13 cellular contexts compared by ENCODE assay signal in the genomic region with DNA sequence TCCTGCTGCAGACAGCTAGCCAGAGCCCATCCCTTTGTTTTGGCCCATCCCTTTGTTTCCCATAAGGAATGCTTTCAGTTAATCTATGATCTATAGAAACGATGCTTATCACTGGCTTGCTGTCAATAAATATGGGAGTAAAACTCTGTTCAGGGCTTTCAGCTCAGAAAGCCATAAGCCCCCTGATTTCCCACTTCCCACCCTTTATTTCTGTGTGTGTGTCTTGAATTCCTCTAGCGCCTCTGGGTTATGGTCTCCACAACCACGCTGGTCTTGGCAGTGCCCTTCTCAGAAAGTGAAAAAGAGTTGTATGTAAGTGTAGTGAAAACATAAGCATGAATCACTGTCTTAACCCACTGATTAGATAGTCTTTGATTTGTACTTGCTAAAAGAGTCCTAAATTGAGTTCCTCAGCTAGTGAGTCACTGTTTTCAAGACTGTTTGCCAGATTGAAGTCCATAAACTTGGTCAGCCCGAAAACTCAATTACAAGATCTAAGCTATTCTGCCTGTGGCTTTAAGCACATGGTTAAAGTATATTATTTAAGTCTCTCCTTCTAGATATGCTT. TPM values are rescaled to one million over a fixed set of nuclear protein-coding genes. Genes with fewer than 3 reads are reported as not detected.
DNase-seq lines count a peak whose midpoint lies in the region; ATAC-seq, FAIRE-seq and TF ChIP-seq lines count a peak whose summit lies in the region.
"Had no signal": no experiment of that assay in that cellular context is flagged by ENCODE, and none has a peak within 500 bp of the region (broad histone marks: within the 10 kb centered on the region; RNA-seq: fewer than 3 reads in every experiment).

No MANE protein-coding gene starts in this region.

- H3K27ac ChIP-seq in MM.1S (ENCODE audit: low read length), result peak overlapping the region; percentile 28; the same call in 1 of the 2 replicates
- H3K27ac ChIP-seq in psoas muscle, result no peak overlapping the region
- H3K27ac ChIP-seq: thoracic aorta had no signal

- H3F3A ChIP-seq in MM.1S (ENCODE audit: insufficient read depth, low read length), result 0 out of 2 replicates have a peak, but pooled peaks cover 3% of the 10 kb centered on the region

- H4K20me1 ChIP-seq in MM.1S (ENCODE audit: insufficient read depth, low read length), result no peaks in the 10 kb centered on the region

- H3K4me1 Mint-ChIP-seq in endothelial cell (ENCODE audit: unreplicated experiment), result peaks cover 11% of the 10 kb centered on the region

- no peak overlapping the region for H2AFZ ChIP-seq in MM.1S (ENCODE audit: low read length)

- H3K36me3 ChIP-seq in MM.1S (replicated peaks; ENCODE audit: insufficient read depth, low read length) (no peaks in the 10 kb centered on the region), psoas muscle (ENCODE audit: insufficient read depth in 1 of 2, low read depth in 1 of 2) (no peaks in the 10 kb centered on the region)
- H3K36me3 ChIP-seq: thoracic aorta had no signal

- H3K4me1 ChIP-seq in MM.1S (ENCODE audit: low read length) (peaks cover 12% of the 10 kb centered on the region), psoas muscle (no peaks in the 10 kb centered on the region)

- H3K9me3 Mint-ChIP-seq in endothelial cell (ENCODE audit: unreplicated experiment), result peaks cover 17% of the 10 kb centered on the region

- no peak for TF ChIP-seq POLR2A in GM12892 (IDR thresholded peaks at IDR 0.05; ENCODE audit: low read depth, low read length)

- DNase-seq in GM12892 (ENCODE audit: insufficient read length), result no peak
- DNase-seq in MM.1S, result peak; percentile 45
- DNase-seq in endothelial cell (ENCODE audit: low spot score), result no peak
- peak; percentile 35 for DNase-seq in non-pigmented ciliary epithelial cell (ENCODE audit: low read depth)
- no peak for DNase-seq in NCI-H1092 (lab: John Stamatoyannopoulos, UW)
- no peak for DNase-seq in NCI-H82 (lab: John Stamatoyannopoulos, UW)
- DNase-seq in psoas muscle, result no peak
- DNase-seq: amniotic stem cell; effector CD4-positive, alpha-beta T cell; hippocampal formation; NCI-H187 treated with DMSO at 0.1 percent for 48 hours had no signal

- peak; percentile 42 for FAIRE-seq in GM12892 (lab: Jason Lieb, UNC)

- ATAC-seq in GM18858 (IDR thresholded peaks at IDR 0.05; ENCODE audit: unreplicated experiment) (no peak), psoas muscle (no peak)

- H3K9ac ChIP-seq in MM.1S (ENCODE audit: low read length), result no peak overlapping the region

- no peaks in the 10 kb centered on the region for H3K9me2 ChIP-seq in MM.1S (replicated peaks; ENCODE audit: insufficient read depth, low read length)

- H3K4me3 ChIP-seq in MM.1S (ENCODE audit: low read length), result no peak overlapping the region
- H3K4me3 ChIP-seq in psoas muscle, result no peak overlapping the region
- H3K4me3 ChIP-seq: thoracic aorta had no signal

- H3K79me2 ChIP-seq in MM.1S (ENCODE audit: low read length), result no peaks in the 10 kb centered on the region

- peak overlapping the region; percentile 28; the same call in 1 of the 2 replicates for H3K4me2 ChIP-seq in MM.1S (ENCODE audit: low read depth, low read length)

- no peak for TF ChIP-seq CTCF in MM.1S (IDR thresholded peaks at IDR 0.05; ENCODE audit: low read length)
- TF ChIP-seq CTCF in endothelial cell (IDR thresholded peaks at IDR 0.05; ENCODE audit: unreplicated experiment), result no peak
- no peak for TF ChIP-seq CTCF in psoas muscle (IDR thresholded peaks at IDR 0.05)

- H3K27me3 Mint-ChIP-seq in endothelial cell (ENCODE audit: unreplicated experiment), result peaks cover 8% of the 10 kb centered on the region

- WGBS in psoas muscle, 3 donors, result 57 to 66% (median 65%) methylated on average over 4 of the region's 4 CpGs

- peak overlapping the region; percentile 37 for H3K4me3 Mint-ChIP-seq in endothelial cell (ENCODE audit: unreplicated experiment)

- H3K27ac Mint-ChIP-seq in endothelial cell (ENCODE audit: unreplicated experiment), result no peak overlapping the region

- peaks cover 18% of the 10 kb centered on the region for H3K36me3 Mint-ChIP-seq in endothelial cell (ENCODE audit: low read depth, unreplicated experiment)

- H3K27me3 ChIP-seq in MM.1S (replicated peaks; ENCODE audit: insufficient read depth, low read length), result no peaks in the 10 kb centered on the region
- H3K27me3 ChIP-seq in psoas muscle (ENCODE audit: insufficient read depth in 3 of 3, low read length in 2 of 3), result peaks cover 0 to 2% (median 0%) of the 10 kb centered on the region in 3 donors

- intact Hi-C loops in psoas muscle (cut with DNase I), result no loop called here

- H3K9me3 ChIP-seq in MM.1S (replicated peaks; ENCODE audit: insufficient read depth, low read length) (peaks cover 6% of the 10 kb centered on the region; the same call in 1 of the 2 replicates), psoas muscle (no peaks in the 10 kb centered on the region)

RNA-seq across cellular contexts. Expression of a gene that starts 18.9 kb away (rescaled TPM):
- 0.42 TPM for polyA plus RNA-seq in GM12892 (2012; ENCODE audit: missing spikeins)
- total RNA-seq in endothelial cell (ENCODE audit: unreplicated experiment) (not detected), psoas muscle (1 to 10 TPM in 1 of 4 donors, under 1 TPM in 3; 0.23 to 1.0 (median 0.38) TPM)
- polyA plus RNA-seq in psoas muscle, result under 1 TPM; 0.10 to 0.34 (median 0.27) TPM

RNA-seq across cellular contexts. Expression of a gene that starts 35.8 kb away (rescaled TPM):
- polyA plus RNA-seq in GM12892 (2012; ENCODE audit: missing spikeins), result 0.11 TPM
- total RNA-seq in endothelial cell (ENCODE audit: unreplicated experiment), result not detected
- 1 to 10 TPM in 1 of 4 donors, under 1 TPM in 3; 0.19 to 1.1 (median 0.52) TPM for total RNA-seq in psoas muscle
- polyA plus RNA-seq in psoas muscle, result under 1 TPM; 0.08 to 0.21 (median 0.14) TPM

Comparison
In these comparisons a context has a peak if more than half of its experiments do, and no peak if none do; other contexts are left out.
1. DNase-seq: peak in MM.1S (single experiment) and non-pigmented ciliary epithelial cell (single experiment); none in GM12892 (single experiment), endothelial cell (single experiment), NCI-H1092 (single experiment), NCI-H82 (single experiment) and psoas muscle (0 of 2).